ENCODE assay signal across 19 cellular contexts in the genomic region with DNA sequence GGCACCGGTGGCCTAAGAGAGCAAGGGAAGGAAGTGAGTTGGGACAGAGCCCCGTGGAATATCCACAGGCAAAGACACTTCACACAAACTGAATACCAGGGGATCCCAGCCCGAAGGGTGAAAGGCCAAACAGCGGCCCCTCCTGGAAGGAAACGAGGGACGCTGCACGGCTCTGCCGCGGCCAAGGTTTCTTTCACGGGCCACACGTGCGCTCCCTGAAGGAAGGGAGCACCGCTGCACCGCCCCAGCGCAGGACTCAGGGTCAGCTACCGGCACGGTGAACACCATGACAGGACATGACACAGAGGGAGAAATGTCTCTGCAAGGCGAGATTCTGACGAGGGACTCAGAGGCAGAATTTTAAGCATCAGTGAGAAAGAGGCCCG. TPM values are rescaled to one million over a fixed set of nuclear protein-coding genes. Genes with fewer than 3 reads are reported as not detected.
DNase-seq lines count a peak whose midpoint lies in the region; ATAC-seq and TF ChIP-seq lines count a peak whose summit lies in the region.
"Had no signal": no experiment of that assay in that cellular context is flagged by ENCODE, and none has a peak within 500 bp of the region (broad histone marks: within the 10 kb centered on the region; RNA-seq: fewer than 3 reads in every experiment).

No MANE protein-coding gene starts in this region.

- no peak overlapping the region for H3K4me3 Mint-ChIP-seq in endodermal cell
- H3K4me3 Mint-ChIP-seq: B cell; CD4-positive, alpha-beta T cell had no signal

- H3K27ac ChIP-seq in endodermal cell (ENCODE audit: low read depth, low read length) = no peak overlapping the region
- no peak overlapping the region for H3K27ac ChIP-seq in lower lobe of right lung
- H3K27ac ChIP-seq in aorta (ENCODE audit: low read depth in 1 of 2, low read length in 2 of 2) = no peak overlapping the region
- H3K27ac ChIP-seq: 22Rv1, GM23248, SJCRH30 had no signal

- H3K36me3 ChIP-seq in endodermal cell (ENCODE audit: control insufficient read depth, insufficient read depth, low read length) (peaks cover 10% of the 10 kb centered on the region), lower lobe of right lung (no peaks in the 10 kb centered on the region), aorta (ENCODE audit: control insufficient read depth in 1 of 2, insufficient read depth in 2 of 2, low read length in 1 of 2) (no peaks in the 10 kb centered on the region)

- peak overlapping the region; percentile 44 for H3K27ac Mint-ChIP-seq in endodermal cell
- H3K27ac Mint-ChIP-seq: B cell; CD4-positive, alpha-beta T cell had no signal

- 91 to 95% methylated on average over 19 to 20 of the region's 20 CpGs for WGBS in endodermal cell (ENCODE audit: insufficient coverage in 1 of 2, insufficient read length in 1 of 2), 2 experiments
- 89 to 90% methylated on average over 20 of the region's 20 CpGs for WGBS in aorta, 2 donors

- H3K27me3 ChIP-seq in endodermal cell (ENCODE audit: control insufficient read depth, insufficient read depth, low read length, poor library complexity, severe bottlenecking) (no peaks in the 10 kb centered on the region), lower lobe of right lung (ENCODE audit: low read depth) (no peaks in the 10 kb centered on the region), aorta (ENCODE audit: control insufficient read depth in 1 of 2, insufficient read depth in 2 of 2, low read length in 1 of 2) (no peaks in the 10 kb centered on the region)
- H3K27me3 ChIP-seq: SJCRH30 had no signal

- H3K4me1 Mint-ChIP-seq in endodermal cell = no peaks in the 10 kb centered on the region

- H3K9me3 ChIP-seq in endodermal cell (ENCODE audit: control insufficient read depth, low read length) = no peaks in the 10 kb centered on the region
- H3K9me3 ChIP-seq in lower lobe of right lung = no peaks in the 10 kb centered on the region
- no peaks in the 10 kb centered on the region for H3K9me3 ChIP-seq in aorta (ENCODE audit: control insufficient read depth, low read length)
- H3K9me3 ChIP-seq: SJCRH30 had no signal

- TF ChIP-seq CTCF in endodermal cell (conservative IDR thresholded peaks at IDR 0.05) = peak; percentile 34
- no peak for TF ChIP-seq CTCF in lower lobe of right lung (IDR thresholded peaks at IDR 0.05)

- no peak for ATAC-seq in lower lobe of right lung
- no peak for ATAC-seq in aorta (ENCODE audit: low FRiP score)
- ATAC-seq: K562, Panc1 had no signal

- no peaks in the 10 kb centered on the region for H3K27me3 Mint-ChIP-seq in endodermal cell (ENCODE audit: insufficient read depth)
- H3K27me3 Mint-ChIP-seq: B cell; CD4-positive, alpha-beta T cell had no signal

- no peaks in the 10 kb centered on the region for H3K9me3 Mint-ChIP-seq in endodermal cell
- H3K9me3 Mint-ChIP-seq: CD4-positive, alpha-beta T cell had no signal

- H3K4me3 ChIP-seq in endodermal cell (ENCODE audit: low read length) (no peak overlapping the region), lower lobe of right lung (no peak overlapping the region), aorta (ENCODE audit: low read length in 2 of 2) (no peak overlapping the region)
- H3K4me3 ChIP-seq: GM23248, K562, SJCRH30 had no signal

- no peak overlapping the region for H3K9ac ChIP-seq in endodermal cell (ENCODE audit: extremely low read depth, low read length, poor library complexity, severe bottlenecking)
- H3K9ac ChIP-seq: GM23248 had no signal

- DNase-seq in activated CD8-positive, alpha-beta memory T cell treated with anti-CD3 and anti-CD28 coated beads, Interleukin-2, amount 50 U/mL, for 4 hours = peak; percentile 2
- no peak for DNase-seq in activated CD8-positive, alpha-beta memory T cell treated with anti-CD3 and anti-CD28 coated beads, Interleukin-2, amount 50 U/mL, for 48 hours
- no peak for DNase-seq in endodermal cell
- DNase-seq in lower lobe of right lung = peak; percentile 38
- peak; percentile 19 to 71 for DNase-seq in aorta
- DNase-seq in RKO (ENCODE audit: low spot score) = no peak
- DNase-seq in NOMO-1 (lab: John Stamatoyannopoulos, UW; ENCODE audit: unreplicated experiment in 2 of 2) = no peak
- no peak for DNase-seq in NCI-H82 treated with DMSO at 0.1 percent for 48 hours (lab: John Stamatoyannopoulos, UW; ENCODE audit: unreplicated experiment)
- DNase-seq: CD4-positive, alpha-beta T cell; GM23248; NCI-H1417 treated with DMSO at 0.1 percent for 48 hours; NCI-H2029 treated with DMSO at 0.1 percent for 48 hours; NCI-H510A treated with DMSO at 0.1 percent for 48 hours; NCI-H82; SJCRH30 had no signal

- intact Hi-C loops in lower lobe of right lung (cut with DNase I) (no loop called here), aorta (cut with DNase I) (no loop called here)

- H3K36me3 Mint-ChIP-seq in endodermal cell (ENCODE audit: low read depth) = peaks cover 39% of the 10 kb centered on the region

- H3K4me1 ChIP-seq in endodermal cell (ENCODE audit: control insufficient read depth, insufficient read depth, low read length) = no peaks in the 10 kb centered on the region
- H3K4me1 ChIP-seq in lower lobe of right lung = no peaks in the 10 kb centered on the region
- H3K4me1 ChIP-seq in aorta (ENCODE audit: control insufficient read depth in 1 of 2, insufficient read depth in 2 of 2, low read length in 2 of 2) = no peaks in the 10 kb centered on the region
- H3K4me1 ChIP-seq: SJCRH30 had no signal

RNA-seq across cellular contexts. Expression of gene GTPBP6, which starts 31.5 kb away (rescaled TPM):
- total RNA-seq in endodermal cell = 10 to 100 TPM; 58.8 to 61.0 TPM
- 48.2 TPM for polyA plus RNA-seq in endodermal cell (2013, experiment 1 of 2)
- 45.2 TPM for polyA plus RNA-seq in endodermal cell (2013, experiment 2 of 2)
- 47.1 TPM for total RNA-seq in lower lobe of right lung
- total RNA-seq in aorta = 10 to 100 TPM; 34.7 to 44.7 TPM
- 10 to 100 TPM; 38.8 to 62.6 TPM for polyA plus RNA-seq in aorta

RNA-seq across cellular contexts. Expression of gene PPP2R3B, which starts 36.6 kb away (rescaled TPM):
- total RNA-seq in endodermal cell (10 to 100 TPM; 72.5 to 98.7 TPM), lower lobe of right lung (11.2 TPM), aorta (10 to 100 TPM in 1 of 2 donors, 1 to 10 TPM in 1; 7.8 to 19.1 TPM)
- 66.6 TPM for polyA plus RNA-seq in endodermal cell (2013, experiment 1 of 2)
- 66.5 TPM for polyA plus RNA-seq in endodermal cell (2013, experiment 2 of 2)
- polyA plus RNA-seq in aorta = 10 to 100 TPM in 1 of 2 donors, 1 to 10 TPM in 1; 3.1 to 41.8 TPM

Comparison
In these comparisons a context has a peak if more than half of its experiments do, and no peak if none do; other contexts are left out.
1. DNase-seq: peak in activated CD8-positive, alpha-beta memory T cell treated with anti-CD3 and anti-CD28 coated beads, Interleukin-2, amount 50 U/mL, for 4 hours (single experiment), lower lobe of right lung (single experiment) and aorta (2 of 2); none in activated CD8-positive, alpha-beta memory T cell treated with anti-CD3 and anti-CD28 coated beads, Interleukin-2, amount 50 U/mL, for 48 hours (single experiment), endodermal cell (single experiment), RKO (single experiment), NOMO-1 (0 of 2) and NCI-H82 treated with DMSO at 0.1 percent for 48 hours (single experiment).